ENCODE assay signal across 1 cellular context in the genomic region with DNA sequence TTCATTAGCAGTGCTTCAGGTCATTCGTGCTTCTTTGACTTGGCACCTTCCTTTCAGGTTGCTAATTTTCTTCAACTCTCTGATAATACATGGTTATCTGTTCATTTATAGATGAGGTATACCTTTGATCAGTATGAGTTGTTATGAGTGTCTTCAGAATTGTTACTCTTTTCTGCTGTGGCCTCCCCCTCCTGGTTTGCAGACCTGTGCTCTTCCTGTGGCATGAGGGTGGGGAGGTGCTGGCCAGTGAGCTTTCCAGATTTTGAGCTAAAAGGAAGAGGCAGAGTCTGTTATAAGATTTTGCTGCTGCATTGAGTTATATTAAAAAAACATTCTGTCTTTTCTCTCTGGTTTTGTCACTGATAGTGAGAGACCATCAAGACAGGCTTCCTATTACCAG.
TF ChIP-seq lines count a peak whose summit lies in the region.

No MANE protein-coding gene starts in this region.

TF ChIP-seq in GM23338, 12 proteins besides CTCF, POLR2A, EP300 and RAD21:
- TF ChIP-seq, protein P1, sequence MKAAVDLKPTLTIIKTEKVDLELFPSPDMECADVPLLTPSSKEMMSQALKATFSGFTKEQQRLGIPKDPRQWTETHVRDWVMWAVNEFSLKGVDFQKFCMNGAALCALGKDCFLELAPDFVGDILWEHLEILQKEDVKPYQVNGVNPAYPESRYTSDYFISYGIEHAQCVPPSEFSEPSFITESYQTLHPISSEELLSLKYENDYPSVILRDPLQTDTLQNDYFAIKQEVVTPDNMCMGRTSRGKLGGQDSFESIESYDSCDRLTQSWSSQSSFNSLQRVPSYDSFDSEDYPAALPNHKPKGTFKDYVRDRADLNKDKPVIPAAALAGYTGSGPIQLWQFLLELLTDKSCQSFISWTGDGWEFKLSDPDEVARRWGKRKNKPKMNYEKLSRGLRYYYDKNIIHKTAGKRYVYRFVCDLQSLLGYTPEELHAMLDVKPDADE (IDR thresholded peaks at IDR 0.05) = no peak
- no peak for TF ChIP-seq CREB1 (CRISPR knock-in tag; IDR thresholded peaks at IDR 0.05; ENCODE audit: low read depth)
- TF ChIP-seq, protein P2, sequence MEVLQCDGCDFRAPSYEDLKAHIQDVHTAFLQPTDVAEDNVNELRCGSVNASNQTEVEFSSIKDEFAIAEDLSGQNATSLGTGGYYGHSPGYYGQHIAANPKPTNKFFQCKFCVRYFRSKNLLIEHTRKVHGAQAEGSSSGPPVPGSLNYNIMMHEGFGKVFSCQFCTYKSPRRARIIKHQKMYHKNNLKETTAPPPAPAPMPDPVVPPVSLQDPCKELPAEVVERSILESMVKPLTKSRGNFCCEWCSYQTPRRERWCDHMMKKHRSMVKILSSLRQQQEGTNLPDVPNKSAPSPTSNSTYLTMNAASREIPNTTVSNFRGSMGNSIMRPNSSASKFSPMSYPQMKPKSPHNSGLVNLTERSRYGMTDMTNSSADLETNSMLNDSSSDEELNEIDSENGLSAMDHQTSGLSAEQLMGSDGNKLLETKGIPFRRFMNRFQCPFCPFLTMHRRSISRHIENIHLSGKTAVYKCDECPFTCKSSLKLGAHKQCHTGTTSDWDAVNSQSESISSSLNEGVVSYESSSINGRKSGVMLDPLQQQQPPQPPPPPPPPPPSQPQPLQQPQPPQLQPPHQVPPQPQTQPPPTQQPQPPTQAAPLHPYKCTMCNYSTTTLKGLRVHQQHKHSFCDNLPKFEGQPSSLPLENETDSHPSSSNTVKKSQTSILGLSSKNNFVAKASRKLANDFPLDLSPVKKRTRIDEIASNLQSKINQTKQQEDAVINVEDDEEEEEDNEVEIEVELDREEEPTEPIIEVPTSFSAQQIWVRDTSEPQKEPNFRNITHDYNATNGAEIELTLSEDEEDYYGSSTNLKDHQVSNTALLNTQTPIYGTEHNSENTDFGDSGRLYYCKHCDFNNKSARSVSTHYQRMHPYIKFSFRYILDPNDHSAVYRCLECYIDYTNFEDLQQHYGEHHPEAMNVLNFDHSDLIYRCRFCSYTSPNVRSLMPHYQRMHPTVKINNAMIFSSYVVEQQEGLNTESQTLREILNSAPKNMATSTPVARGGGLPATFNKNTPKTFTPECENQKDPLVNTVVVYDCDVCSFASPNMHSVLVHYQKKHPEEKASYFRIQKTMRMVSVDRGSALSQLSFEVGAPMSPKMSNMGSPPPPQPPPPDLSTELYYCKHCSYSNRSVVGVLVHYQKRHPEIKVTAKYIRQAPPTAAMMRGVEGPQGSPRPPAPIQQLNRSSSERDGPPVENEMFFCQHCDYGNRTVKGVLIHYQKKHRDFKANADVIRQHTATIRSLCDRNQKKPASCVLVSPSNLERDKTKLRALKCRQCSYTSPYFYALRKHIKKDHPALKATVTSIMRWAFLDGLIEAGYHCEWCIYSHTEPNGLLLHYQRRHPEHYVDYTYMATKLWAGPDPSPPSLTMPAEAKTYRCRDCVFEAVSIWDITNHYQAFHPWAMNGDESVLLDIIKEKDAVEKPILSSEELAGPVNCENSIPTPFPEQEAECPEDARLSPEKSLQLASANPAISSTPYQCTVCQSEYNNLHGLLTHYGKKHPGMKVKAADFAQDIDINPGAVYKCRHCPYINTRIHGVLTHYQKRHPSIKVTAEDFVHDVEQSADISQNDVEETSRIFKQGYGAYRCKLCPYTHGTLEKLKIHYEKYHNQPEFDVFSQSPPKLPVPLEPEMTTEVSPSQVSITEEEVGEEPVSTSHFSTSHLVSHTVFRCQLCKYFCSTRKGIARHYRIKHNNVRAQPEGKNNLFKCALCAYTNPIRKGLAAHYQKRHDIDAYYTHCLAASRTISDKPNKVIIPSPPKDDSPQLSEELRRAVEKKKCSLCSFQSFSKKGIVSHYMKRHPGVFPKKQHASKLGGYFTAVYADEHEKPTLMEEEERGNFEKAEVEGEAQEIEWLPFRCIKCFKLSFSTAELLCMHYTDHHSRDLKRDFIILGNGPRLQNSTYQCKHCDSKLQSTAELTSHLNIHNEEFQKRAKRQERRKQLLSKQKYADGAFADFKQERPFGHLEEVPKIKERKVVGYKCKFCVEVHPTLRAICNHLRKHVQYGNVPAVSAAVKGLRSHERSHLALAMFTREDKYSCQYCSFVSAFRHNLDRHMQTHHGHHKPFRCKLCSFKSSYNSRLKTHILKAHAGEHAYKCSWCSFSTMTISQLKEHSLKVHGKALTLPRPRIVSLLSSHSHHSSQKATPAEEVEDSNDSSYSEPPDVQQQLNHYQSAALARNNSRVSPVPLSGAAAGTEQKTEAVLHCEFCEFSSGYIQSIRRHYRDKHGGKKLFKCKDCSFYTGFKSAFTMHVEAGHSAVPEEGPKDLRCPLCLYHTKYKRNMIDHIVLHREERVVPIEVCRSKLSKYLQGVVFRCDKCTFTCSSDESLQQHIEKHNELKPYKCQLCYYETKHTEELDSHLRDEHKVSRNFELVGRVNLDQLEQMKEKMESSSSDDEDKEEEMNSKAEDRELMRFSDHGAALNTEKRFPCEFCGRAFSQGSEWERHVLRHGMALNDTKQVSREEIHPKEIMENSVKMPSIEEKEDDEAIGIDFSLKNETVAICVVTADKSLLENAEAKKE (CRISPR knock-in tag; IDR thresholded peaks at IDR 0.05) = no peak
- no peak for TF ChIP-seq EZH2 (IDR thresholded peaks at IDR 0.05; ENCODE audit: low read depth, unreplicated experiment)
- no peak for TF ChIP-seq JUNB (IDR thresholded peaks at IDR 0.05; ENCODE audit: unreplicated experiment)
- TF ChIP-seq, protein P3, sequence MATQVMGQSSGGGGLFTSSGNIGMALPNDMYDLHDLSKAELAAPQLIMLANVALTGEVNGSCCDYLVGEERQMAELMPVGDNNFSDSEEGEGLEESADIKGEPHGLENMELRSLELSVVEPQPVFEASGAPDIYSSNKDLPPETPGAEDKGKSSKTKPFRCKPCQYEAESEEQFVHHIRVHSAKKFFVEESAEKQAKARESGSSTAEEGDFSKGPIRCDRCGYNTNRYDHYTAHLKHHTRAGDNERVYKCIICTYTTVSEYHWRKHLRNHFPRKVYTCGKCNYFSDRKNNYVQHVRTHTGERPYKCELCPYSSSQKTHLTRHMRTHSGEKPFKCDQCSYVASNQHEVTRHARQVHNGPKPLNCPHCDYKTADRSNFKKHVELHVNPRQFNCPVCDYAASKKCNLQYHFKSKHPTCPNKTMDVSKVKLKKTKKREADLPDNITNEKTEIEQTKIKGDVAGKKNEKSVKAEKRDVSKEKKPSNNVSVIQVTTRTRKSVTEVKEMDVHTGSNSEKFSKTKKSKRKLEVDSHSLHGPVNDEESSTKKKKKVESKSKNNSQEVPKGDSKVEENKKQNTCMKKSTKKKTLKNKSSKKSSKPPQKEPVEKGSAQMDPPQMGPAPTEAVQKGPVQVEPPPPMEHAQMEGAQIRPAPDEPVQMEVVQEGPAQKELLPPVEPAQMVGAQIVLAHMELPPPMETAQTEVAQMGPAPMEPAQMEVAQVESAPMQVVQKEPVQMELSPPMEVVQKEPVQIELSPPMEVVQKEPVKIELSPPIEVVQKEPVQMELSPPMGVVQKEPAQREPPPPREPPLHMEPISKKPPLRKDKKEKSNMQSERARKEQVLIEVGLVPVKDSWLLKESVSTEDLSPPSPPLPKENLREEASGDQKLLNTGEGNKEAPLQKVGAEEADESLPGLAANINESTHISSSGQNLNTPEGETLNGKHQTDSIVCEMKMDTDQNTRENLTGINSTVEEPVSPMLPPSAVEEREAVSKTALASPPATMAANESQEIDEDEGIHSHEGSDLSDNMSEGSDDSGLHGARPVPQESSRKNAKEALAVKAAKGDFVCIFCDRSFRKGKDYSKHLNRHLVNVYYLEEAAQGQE (IDR thresholded peaks at IDR 0.05; ENCODE audit: unreplicated experiment) = no peak
- no peak for TF ChIP-seq ZNF331 (CRISPR knock-in tag; IDR thresholded peaks at IDR 0.05; ENCODE audit: low read depth)
